ENCODE assay signal across 26 cellular contexts in the genomic region with DNA sequence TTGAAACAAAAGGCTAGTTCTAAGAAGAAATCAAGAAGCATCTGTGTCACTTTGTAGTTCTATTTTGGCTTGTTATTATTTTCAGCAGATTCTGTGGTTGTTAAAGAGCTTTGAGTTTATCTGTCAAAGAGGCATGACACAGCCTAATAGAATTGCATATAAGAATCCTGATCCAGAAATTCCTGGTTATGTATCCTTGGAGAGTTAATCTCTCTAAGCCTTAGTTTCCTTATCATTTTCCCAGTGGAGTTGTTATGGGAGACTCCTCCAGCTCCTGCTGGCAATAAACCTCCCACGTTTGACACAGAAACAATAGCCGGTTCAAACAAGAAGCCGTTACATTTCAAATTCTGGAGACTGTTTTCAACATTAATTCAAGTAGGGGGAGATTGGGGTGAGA.
"Had no signal": no experiment of that assay in that cellular context is flagged by ENCODE, and none has a peak within 500 bp of the region (broad histone marks: within the 10 kb centered on the region; RNA-seq: fewer than 3 reads in every experiment).

No MANE protein-coding gene starts in this region.

- H3K4me1 Mint-ChIP-seq: naive B cell; stimulated activated memory B cell treated with anti-CD40 and anti-IgM and Interleukin-4, amounts not matched to agents 10 μg/mL and 1 μg/mL and 100 μg/mL, for 72 hours had no signal

- H3K36me3 ChIP-seq: esophagus squamous epithelium, pancreas, spleen, tibial nerve, upper lobe of right lung, vagina had no signal

- H3K27ac Mint-ChIP-seq: dendritic cell treated with granulocyte-macrophage colony-stimulating factor and Interleukin-4, amounts not matched to agents 40 ng/mL and 50 ng/mL, for 4 days; effector memory CD8-positive, alpha-beta T cell; naive B cell; nephron progenitor cell; progenitor cell of endocrine pancreas; stimulated activated memory B cell treated with anti-CD40 and anti-IgM and Interleukin-4, amounts not matched to agents 10 μg/mL and 1 μg/mL and 100 μg/mL, for 72 hours; stimulated activated naive CD8-positive, alpha-beta T cell treated with anti-CD3 and anti-CD28 coated beads, Interleukin-15, Interleukin-2, amounts not matched to agents 100 ng/mL and 50 ng/mL, for 24 hours had no signal

- H3K9me3 Mint-ChIP-seq: naive B cell; nephron progenitor cell; stimulated activated memory B cell treated with anti-CD40 and anti-IgM and Interleukin-4, amounts not matched to agents 10 μg/mL and 1 μg/mL and 100 μg/mL, for 72 hours; stimulated activated naive CD8-positive, alpha-beta T cell treated with anti-CD3 and anti-CD28 coated beads, Interleukin-15, Interleukin-2, amounts not matched to agents 100 ng/mL and 50 ng/mL, for 24 hours had no signal

- H3K27me3 ChIP-seq: esophagus squamous epithelium, foreskin keratinocyte, spleen, tibial nerve, upper lobe of right lung, vagina had no signal

- DNase-seq: effector memory CD8-positive, alpha-beta T cell; esophagus squamous epithelium; foreskin keratinocyte; kidney; left cardiac atrium; left ventricle myocardium superior; mesenchymal stem cell; midbrain; naive B cell; nephron progenitor cell; occipital lobe; pancreas; right cardiac atrium; spleen; stimulated activated CD4-positive, alpha-beta T cell treated with anti-CD3 and anti-CD28 coated beads, Interleukin-15, amount 100 ng/mL, for 24 hours; stimulated activated CD4-positive, alpha-beta T cell treated with anti-CD3 and anti-CD28 coated beads, Interleukin-1b, Interleukin-23, amount 100 ng/mL, for 48 hours; stimulated activated CD4-positive, alpha-beta T cell treated with anti-CD3 and anti-CD28 coated beads, Interleukin-4, amount 100 ng/mL, for 24 hours; upper lobe of right lung had no signal

- H3K27me3 Mint-ChIP-seq: dendritic cell treated with granulocyte-macrophage colony-stimulating factor and Interleukin-4, amounts not matched to agents 40 ng/mL and 50 ng/mL, for 4 days; effector memory CD8-positive, alpha-beta T cell; stimulated activated memory B cell treated with anti-CD40 and anti-IgM and Interleukin-4, amounts not matched to agents 10 μg/mL and 1 μg/mL and 100 μg/mL, for 72 hours had no signal

- H3K4me3 ChIP-seq: esophagus squamous epithelium, lung, pancreas, spleen, tibial nerve, upper lobe of right lung, vagina had no signal

- H3K4me1 ChIP-seq: esophagus squamous epithelium, foreskin keratinocyte, pancreas, spleen, upper lobe of right lung, vagina had no signal

- H3K4me3 Mint-ChIP-seq: dendritic cell treated with granulocyte-macrophage colony-stimulating factor and Interleukin-4, amounts not matched to agents 40 ng/mL and 50 ng/mL, for 4 days; effector memory CD8-positive, alpha-beta T cell; naive B cell; nephron progenitor cell; stimulated activated memory B cell treated with anti-CD40 and anti-IgM and Interleukin-4, amounts not matched to agents 10 μg/mL and 1 μg/mL and 100 μg/mL, for 72 hours; stimulated activated naive CD8-positive, alpha-beta T cell treated with anti-CD3 and anti-CD28 coated beads, Interleukin-15, Interleukin-2, amounts not matched to agents 100 ng/mL and 50 ng/mL, for 24 hours had no signal

- H3K27ac ChIP-seq: esophagus squamous epithelium, foreskin keratinocyte, pancreas, spleen, upper lobe of right lung, vagina had no signal

- H3K36me3 Mint-ChIP-seq: naive B cell; stimulated activated memory B cell treated with anti-CD40 and anti-IgM and Interleukin-4, amounts not matched to agents 10 μg/mL and 1 μg/mL and 100 μg/mL, for 72 hours had no signal

- FAIRE-seq: colon, kidney, pancreas had no signal

- H3K9me3 ChIP-seq: esophagus squamous epithelium, pancreas, spleen, tibial nerve, upper lobe of right lung, vagina had no signal

- ATAC-seq: effector memory CD8-positive, alpha-beta T cell; foreskin keratinocyte; left cardiac atrium; left ventricle myocardium superior; pancreas; right cardiac atrium; stimulated activated memory B cell treated with anti-CD40 and anti-IgM and Interleukin-4, amounts not matched to agents 10 μg/mL and 1 μg/mL and 100 μg/mL, for 72 hours; upper lobe of right lung had no signal
